17 cellular contexts compared by ENCODE assay signal in the genomic region with DNA sequence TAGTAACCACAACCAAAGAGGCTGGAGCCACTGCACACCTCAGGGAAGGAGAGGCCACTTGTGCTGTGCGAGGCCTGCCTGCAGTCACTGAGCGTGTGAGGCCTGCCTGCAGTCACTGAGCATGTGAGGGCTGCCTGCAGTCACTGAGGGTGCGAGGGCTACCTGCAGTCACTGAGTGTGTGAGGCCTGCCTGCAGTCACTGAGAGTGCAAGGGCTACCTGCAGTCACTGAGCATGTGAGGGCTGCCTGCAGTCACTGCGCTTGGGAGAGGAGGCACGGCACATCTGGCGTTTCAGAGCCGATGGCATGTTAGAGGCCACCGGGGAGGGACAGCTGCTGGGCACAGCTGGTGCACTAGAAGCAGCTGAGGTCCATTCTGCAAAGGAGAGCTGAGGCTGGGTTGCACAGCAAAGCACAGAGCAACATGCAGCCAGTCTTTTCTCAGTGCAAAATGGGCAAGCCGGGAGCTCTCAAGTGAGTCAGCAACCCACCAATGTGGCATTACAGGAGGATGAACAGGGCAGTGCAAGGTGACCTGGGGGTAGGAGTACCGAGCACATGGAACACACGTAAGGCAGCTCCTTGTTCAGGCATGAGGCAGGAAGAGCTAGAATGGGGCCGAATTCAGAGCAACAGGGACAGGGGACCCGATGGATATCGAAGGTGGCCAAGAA.
DNase-seq lines count a peak whose midpoint lies in the region; ATAC-seq, FAIRE-seq and TF ChIP-seq lines count a peak whose summit lies in the region.
"Had no signal": no experiment of that assay in that cellular context is flagged by ENCODE, and none has a peak within 500 bp of the region (broad histone marks: within the 10 kb centered on the region; RNA-seq: fewer than 3 reads in every experiment).

No MANE protein-coding gene starts in this region.

- H3K4me1 ChIP-seq in HepG2 (ENCODE audit: insufficient read depth, low read length) (no peaks in the 10 kb centered on the region), osteoblast (ENCODE audit: insufficient read depth, low read length) (no peaks in the 10 kb centered on the region), spleen (peaks cover 0 to 7% (median 0%) of the 10 kb centered on the region in 6 donors)
- H3K4me1 ChIP-seq: Caco-2 had no signal

- WGBS in HepG2 (ENCODE audit: low lambda C conversion rate): 49% methylated on average over 11 of the region's 14 CpGs
- 78 to 92% (median 86%) methylated on average over 13 to 14 of the region's 14 CpGs for WGBS in spleen, 5 donors

- H2AFZ ChIP-seq in HepG2 (ENCODE audit: low read length): no peak overlapping the region
- no peak overlapping the region for H2AFZ ChIP-seq in osteoblast (ENCODE audit: low read length)
- H2AFZ ChIP-seq: GM23248 had no signal

- H3K36me3 Mint-ChIP-seq in type B pancreatic cell: no peaks in the 10 kb centered on the region
- H3K36me3 Mint-ChIP-seq: CD8-positive, alpha-beta memory T cell had no signal

- H3K79me2 ChIP-seq in HepG2 (ENCODE audit: insufficient read depth, low read length): no peaks in the 10 kb centered on the region
- H3K79me2 ChIP-seq in osteoblast (ENCODE audit: insufficient read depth, low read length): no peaks in the 10 kb centered on the region

- H4K20me1 ChIP-seq in HepG2 (ENCODE audit: insufficient read depth, low read length) (peaks cover 3% of the 10 kb centered on the region; the same call in 1 of the 2 replicates), osteoblast (ENCODE audit: insufficient read depth, low read length) (no peaks in the 10 kb centered on the region)
- H4K20me1 ChIP-seq: BLaER1 had no signal

- CTCF ChIA-PET in HepG2 (lab: Yijun Ruan, JAX; ENCODE audit: low intra/inter-chr PET ratio, low total read pairs): no interaction called here

- FAIRE-seq in HepG2 (lab: Jason Lieb, UNC): no peak
- FAIRE-seq: GM18507, HTR-8/SVneo had no signal

- TF ChIP-seq CTCF in HepG2 (CRISPR knock-in tag; IDR thresholded peaks at IDR 0.05) (no peak), osteoblast (IDR thresholded peaks at IDR 0.05; ENCODE audit: extremely low read depth, low read depth, low read length) (no peak), spleen (IDR thresholded peaks at IDR 0.05 in 8 of 11, conservative IDR thresholded peaks at IDR 0.05 in 3 of 11) (no peak), type B pancreatic cell (conservative IDR thresholded peaks at IDR 0.05) (no peak), dorsolateral prefrontal cortex (IDR thresholded peaks at IDR 0.05 in 54 of 56, conservative IDR thresholded peaks at IDR 0.05 in 2 of 56; ENCODE audit: low read depth in 1 of 56, partially characterized antibody in 56 of 56) (no peak)

- intact Hi-C loops in HepG2 (cut with micrococcal nuclease; ENCODE audit: unreplicated experiment): no loop called here
- intact Hi-C loops in spleen (cut with DNase I; ENCODE audit: low total_unique reads): no loop called here
- intact Hi-C loops in dorsolateral prefrontal cortex (cut with DNase I): no loop called here

- H3K9ac ChIP-seq in HepG2 (ENCODE audit: insufficient read depth, low read depth, low read length): no peak overlapping the region
- H3K9ac ChIP-seq: BLaER1, GM23248 had no signal

- H3K4me1 Mint-ChIP-seq in type B pancreatic cell (ENCODE audit: unreplicated experiment): no peaks in the 10 kb centered on the region
- H3K4me1 Mint-ChIP-seq: CD8-positive, alpha-beta memory T cell had no signal

- TF ChIP-seq EP300 in HepG2 (IDR thresholded peaks at IDR 0.05; ENCODE audit: low read depth in 2 of 2, low read length in 2 of 2) (no peak), HepG2 (CRISPR knock-in tag; IDR thresholded peaks at IDR 0.05; ENCODE audit: borderline replicate concordance) (no peak)

- H3K4me2 ChIP-seq in HepG2 (ENCODE audit: low read depth, low read length): no peak overlapping the region
- no peak overlapping the region for H3K4me2 ChIP-seq in osteoblast (ENCODE audit: insufficient read depth, low read length)
- H3K4me2 ChIP-seq: BLaER1 had no signal

- TF ChIP-seq RAD21 in HepG2 (CRISPR knock-in tag; IDR thresholded peaks at IDR 0.05): no peak

- no peaks in the 10 kb centered on the region for H3K27me3 Mint-ChIP-seq in type B pancreatic cell
- H3K27me3 Mint-ChIP-seq: CD8-positive, alpha-beta memory T cell had no signal

- peak; percentile 22; the same call in 2 of the 3 replicates for ATAC-seq in HepG2

- no peaks in the 10 kb centered on the region; a peak in 1 of 5 replicates for H3K27me3 ChIP-seq in HepG2 (ENCODE audit: control insufficient read depth in 1 of 2, insufficient read depth in 2 of 2, low read length in 2 of 2)
- H3K27me3 ChIP-seq in osteoblast (ENCODE audit: insufficient read depth, low read length): no peaks in the 10 kb centered on the region
- H3K27me3 ChIP-seq in spleen (replicated peaks in 1 of 7): peaks cover 0 to 24% (median 0%) of the 10 kb centered on the region in 7 donors
- H3K27me3 ChIP-seq in H7 (ENCODE audit: control insufficient read depth, insufficient read depth, low read length): no peaks in the 10 kb centered on the region
- H3K27me3 ChIP-seq in dorsolateral prefrontal cortex: no peaks in the 10 kb centered on the region
- H3K27me3 ChIP-seq: BLaER1 had no signal

- TF ChIP-seq POLR2A in HepG2 (IDR thresholded peaks at IDR 0.05; ENCODE audit: insufficient read depth in 1 of 2, low read depth in 2 of 2, low read length in 2 of 2) (no peak), spleen (IDR thresholded peaks at IDR 0.05) (no peak)

- in situ Hi-C loops in HepG2 (cut with HindIII; ENCODE audit: extremely low pct_ligation_motif_present, low pct_unique_long_range_greater_than_20kb): no loop called here

- peak; percentile 50 for DNase-seq in activated effector memory CD4-positive, alpha-beta T cell treated with anti-CD3 and anti-CD28 coated beads, Interleukin-2, amount 50 U/mL, for 16 hours
- DNase-seq in activated effector memory CD4-positive, alpha-beta T cell treated with Interleukin-2 at 50 U/mL for 16 hours: no peak
- DNase-seq in HepG2 (ENCODE audit: low spot score) (no peak), osteoblast (ENCODE audit: insufficient read length, low spot score, missing footprints) (peak; percentile 59), spleen (peak; percentile 51), H7 (no peak), type B pancreatic cell (ENCODE audit: extremely low spot score, unreplicated experiment) (no peak), dorsolateral prefrontal cortex (no peak)
- DNase-seq: 8988T; AML-193; Caco-2; CD8-positive, alpha-beta memory T cell; GM23248; H9 had no signal

- no peaks in the 10 kb centered on the region for H3K9me3 Mint-ChIP-seq in type B pancreatic cell
- H3K9me3 Mint-ChIP-seq: CD8-positive, alpha-beta memory T cell; H9 had no signal

- no peaks in the 10 kb centered on the region for H3K9me3 ChIP-seq in HepG2 (ENCODE audit: low read length)
- peaks cover 13% of the 10 kb centered on the region for H3K9me3 ChIP-seq in osteoblast (ENCODE audit: low read depth, low read length)
- no peaks in the 10 kb centered on the region for H3K9me3 ChIP-seq in spleen
- H3K9me3 ChIP-seq: BLaER1, Caco-2 had no signal

- no peak overlapping the region for H3K27ac Mint-ChIP-seq in type B pancreatic cell
- H3K27ac Mint-ChIP-seq: CD8-positive, alpha-beta memory T cell; H9 had no signal

- no peaks in the 10 kb centered on the region for H3K36me3 ChIP-seq in HepG2 (replicated peaks in 1 of 2; ENCODE audit: control insufficient read depth in 1 of 2, insufficient read depth in 2 of 2, low read length in 2 of 2)
- no peaks in the 10 kb centered on the region for H3K36me3 ChIP-seq in osteoblast (ENCODE audit: insufficient read depth, low read length)
- H3K36me3 ChIP-seq in spleen: no peaks in the 10 kb centered on the region
- no peaks in the 10 kb centered on the region for H3K36me3 ChIP-seq in H7 (replicated peaks; ENCODE audit: control insufficient read depth, insufficient read depth, low read length)
- H3K36me3 ChIP-seq: BLaER1 had no signal

- H3K27ac ChIP-seq in HepG2 (ENCODE audit: extremely low read length, insufficient read depth, low read length): no peak overlapping the region
- H3K27ac ChIP-seq in osteoblast (ENCODE audit: low read depth, low read length): no peak overlapping the region
- H3K27ac ChIP-seq in spleen: no peak overlapping the region
- peak overlapping the region in 1 of 59 donors; percentile 6 for H3K27ac ChIP-seq in dorsolateral prefrontal cortex
- H3K27ac ChIP-seq: BLaER1, GM23248 had no signal

- H3K4me3 Mint-ChIP-seq in type B pancreatic cell: no peak overlapping the region
- H3K4me3 Mint-ChIP-seq: CD8-positive, alpha-beta memory T cell; H9 had no signal

- H3K4me3 ChIP-seq in HepG2 (replicated peaks in 1 of 3; ENCODE audit: insufficient read depth in 1 of 3, low read depth in 2 of 3, low read length in 3 of 3) (no peak overlapping the region), osteoblast (ENCODE audit: insufficient read depth, low read length) (no peak overlapping the region), spleen (no peak overlapping the region), H7 (ENCODE audit: insufficient read depth, low read depth, low read length) (no peak overlapping the region), dorsolateral prefrontal cortex (no peak overlapping the region)
- H3K4me3 ChIP-seq: BLaER1, GM23248 had no signal

- POLR2A ChIA-PET in HepG2 (lab: Yijun Ruan, JAX): no interaction called here

- BruUV-seq in HepG2 (replicated peaks; lab: Mats Ljungman, UMichigan): no TSS peak

TF ChIP-seq in HepG2, 621 proteins besides CTCF, POLR2A, EP300 and RAD21 (continues in another document):
- no peak for TF ChIP-seq HNRNPL (IDR thresholded peaks at IDR 0.05; ENCODE audit: low read depth, low read length)
- no peak for TF ChIP-seq GATA4 (IDR thresholded peaks at IDR 0.05; ENCODE audit: borderline replicate concordance, low read depth)
- no peak for TF ChIP-seq ZNF547 (CRISPR knock-in tag; IDR thresholded peaks at IDR 0.05)
- no peak for TF ChIP-seq CHD2 (IDR thresholded peaks at IDR 0.05; ENCODE audit: low read depth, low read length)
- TF ChIP-seq, protein P1, sequence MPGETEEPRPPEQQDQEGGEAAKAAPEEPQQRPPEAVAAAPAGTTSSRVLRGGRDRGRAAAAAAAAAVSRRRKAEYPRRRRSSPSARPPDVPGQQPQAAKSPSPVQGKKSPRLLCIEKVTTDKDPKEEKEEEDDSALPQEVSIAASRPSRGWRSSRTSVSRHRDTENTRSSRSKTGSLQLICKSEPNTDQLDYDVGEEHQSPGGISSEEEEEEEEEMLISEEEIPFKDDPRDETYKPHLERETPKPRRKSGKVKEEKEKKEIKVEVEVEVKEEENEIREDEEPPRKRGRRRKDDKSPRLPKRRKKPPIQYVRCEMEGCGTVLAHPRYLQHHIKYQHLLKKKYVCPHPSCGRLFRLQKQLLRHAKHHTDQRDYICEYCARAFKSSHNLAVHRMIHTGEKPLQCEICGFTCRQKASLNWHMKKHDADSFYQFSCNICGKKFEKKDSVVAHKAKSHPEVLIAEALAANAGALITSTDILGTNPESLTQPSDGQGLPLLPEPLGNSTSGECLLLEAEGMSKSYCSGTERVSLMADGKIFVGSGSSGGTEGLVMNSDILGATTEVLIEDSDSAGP (CRISPR knock-in tag; IDR thresholded peaks at IDR 0.05; ENCODE audit: borderline replicate concordance): no peak
- no peak for TF ChIP-seq ZMYM2 (CRISPR knock-in tag; IDR thresholded peaks at IDR 0.05)
- TF ChIP-seq TAF15 (IDR thresholded peaks at IDR 0.05; ENCODE audit: low read depth, low read length, poor library complexity, severe bottlenecking): no peak
- TF ChIP-seq ZNF251 (CRISPR knock-in tag; IDR thresholded peaks at IDR 0.05): no peak
- TF ChIP-seq GATAD1 (CRISPR knock-in tag; IDR thresholded peaks at IDR 0.05): no peak

Comparison
In these comparisons a context has a peak if more than half of its experiments do, and no peak if none do; other contexts are left out.
1. DNase-seq: peak in activated effector memory CD4-positive, alpha-beta T cell treated with anti-CD3 and anti-CD28 coated beads, Interleukin-2, amount 50 U/mL, for 16 hours (single experiment), osteoblast (single experiment) and spleen (single experiment); none in activated effector memory CD4-positive, alpha-beta T cell treated with Interleukin-2 at 50 U/mL for 16 hours (single experiment), HepG2 (single experiment), H7 (single experiment), type B pancreatic cell (single experiment) and dorsolateral prefrontal cortex (0 of 10).